In the genomic region with DNA sequence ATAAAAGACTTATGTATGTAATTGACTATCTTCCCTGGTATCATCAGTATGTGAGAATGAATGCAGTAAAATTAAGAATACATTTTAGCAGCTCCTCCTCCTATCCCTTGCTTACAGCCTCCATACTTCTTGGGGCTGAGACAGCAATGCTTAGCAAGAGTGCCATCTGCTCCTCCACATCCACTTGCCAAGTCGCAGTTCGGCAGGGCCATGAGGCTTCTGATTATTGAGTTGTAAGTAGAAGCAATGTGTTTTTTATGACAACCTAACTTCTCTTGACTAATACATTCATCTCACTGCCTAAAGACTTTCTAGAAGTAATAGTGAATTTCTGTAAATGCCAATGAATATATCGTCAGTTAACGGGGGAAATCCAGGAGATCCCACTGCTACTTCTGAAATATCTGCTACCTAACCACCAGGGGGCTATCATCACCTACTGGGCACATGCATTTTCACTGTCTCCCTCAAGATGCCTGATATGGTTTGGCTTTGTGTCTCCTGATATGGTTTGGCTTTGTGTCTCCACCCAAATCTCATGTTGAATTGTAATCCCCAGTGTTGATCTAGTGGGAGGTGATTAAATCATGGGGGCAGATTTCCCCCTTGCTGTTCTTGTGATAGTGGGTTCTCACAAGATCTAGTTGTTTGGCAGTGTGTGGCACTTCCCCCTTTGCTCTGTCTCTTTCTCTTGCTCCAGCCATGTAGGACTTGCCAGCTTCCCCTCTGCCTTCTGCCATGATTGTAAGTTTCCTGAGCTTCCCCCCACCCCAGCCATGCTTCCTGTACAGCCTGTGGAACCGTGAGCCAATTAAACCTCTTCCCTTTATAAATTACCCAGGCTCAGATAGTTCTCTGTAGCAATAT, we compare ENCODE assay signal across 10 cellular contexts. TPM values are rescaled to one million over a fixed set of nuclear protein-coding genes. Genes with fewer than 3 reads are reported as not detected.
A peak's percentile ranks its signal among the peaks of the same experiment; 100 is the strongest.
DNase-seq lines count a peak whose midpoint lies in the region; ATAC-seq, FAIRE-seq and TF ChIP-seq lines count a peak whose summit lies in the region.
"Had no signal": no experiment of that assay in that cellular context is flagged by ENCODE, and none has a peak within 500 bp of the region (broad histone marks: within the 10 kb centered on the region; RNA-seq: fewer than 3 reads in every experiment).

No MANE protein-coding gene starts in this region.

- H3K4me3 ChIP-seq in fibroblast of the aortic adventitia (ENCODE audit: low read depth, low read length): no peak overlapping the region
- H3K4me3 ChIP-seq: lung had no signal

- DNase-seq in ELR (ENCODE audit: low read depth) (peak; percentile 57), NCI-H69 (lab: John Stamatoyannopoulos, UW) (peak; percentile 18), fibroblast of the aortic adventitia (ENCODE audit: low read depth) (peak; percentile 22), RCC 7860 (ENCODE audit: low spot score) (no peak), activated T-cell treated with anti-CD3 and anti-CD28 coated beads for 4 hours (no peak), AG08396 (ENCODE audit: low spot score) (no peak), NCI-H2029 treated with DMSO at 0.1 percent for 48 hours (lab: John Stamatoyannopoulos, UW) (no peak)

- TF ChIP-seq CTCF in fibroblast of the aortic adventitia (IDR thresholded peaks at IDR 0.05; ENCODE audit: insufficient read depth, low read length): peak; percentile 49

- ATAC-seq in GM21529 (IDR thresholded peaks at IDR 0.05; ENCODE audit: unreplicated experiment): peak; percentile 64

- FAIRE-seq in RCC 7860 (lab: Jason Lieb, UNC): no peak
- FAIRE-seq: TTC549 had no signal

RNA-seq across cellular contexts. Expression of a gene that starts 59.6 kb away (rescaled TPM):
- 12.2 and 34.1 TPM in 2 replicates for total RNA-seq in fibroblast of the aortic adventitia (ENCODE audit: low replicate concordance)

Comparison
In these comparisons a context has a peak if more than half of its experiments do, and no peak if none do; other contexts are left out.
1. DNase-seq: peak in ELR (single experiment), NCI-H69 (single experiment) and fibroblast of the aortic adventitia (single experiment); none in RCC 7860 (single experiment), activated T-cell treated with anti-CD3 and anti-CD28 coated beads for 4 hours (single experiment), AG08396 (single experiment) and NCI-H2029 treated with DMSO at 0.1 percent for 48 hours (single experiment).